8 cellular contexts compared by ENCODE assay signal in genomic region chr6:46781478-46782378, GRCh38. TPM values are rescaled to one million over a fixed set of nuclear protein-coding genes. Genes with fewer than 3 reads are reported as not detected.
A peak's percentile ranks its signal among the peaks of the same experiment; 100 is the strongest.
DNase-seq lines count a peak whose midpoint lies in the region; ATAC-seq and TF ChIP-seq lines count a peak whose summit lies in the region.

No MANE protein-coding gene starts in this region.

- H3K36me3 Mint-ChIP-seq in CD14-positive monocyte, result no peaks in the 10 kb centered on the region
- no peaks in the 10 kb centered on the region for H3K36me3 Mint-ChIP-seq in stimulated activated memory B cell treated with anti-CD40 and anti-IgM and Interleukin-4, amounts not matched to agents 10 μg/mL and 1 μg/mL and 100 μg/mL, for 72 hours

- no peaks in the 10 kb centered on the region for H3K4me1 ChIP-seq in adipocyte (ENCODE audit: control insufficient read depth, insufficient read depth, low read length)

- TF ChIP-seq CTCF in CD14-positive monocyte (IDR thresholded peaks at IDR 0.05) (peak; percentile 82), GM20000 (IDR thresholded peaks at IDR 0.05; ENCODE audit: extremely low read depth, missing control alignments) (peak; percentile 22)

- H3K27me3 Mint-ChIP-seq in CD14-positive monocyte (ENCODE audit: low read depth in 3 of 3), result peaks cover 0 to 5% (median 0%) of the 10 kb centered on the region in 3 donors
- H3K27me3 Mint-ChIP-seq in stimulated activated memory B cell treated with anti-CD40 and anti-IgM and Interleukin-4, amounts not matched to agents 10 μg/mL and 1 μg/mL and 100 μg/mL, for 72 hours, result no peaks in the 10 kb centered on the region

- DNase-seq in CD14-positive monocyte (ENCODE audit: low spot score), result peak; percentile 58
- peak; percentile 20 for DNase-seq in GM20000 (ENCODE audit: low spot score)
- peak; percentile 53 to 61 for DNase-seq in NCI-H446 (lab: John Stamatoyannopoulos, UW)
- DNase-seq in adipocyte (ENCODE audit: low read depth), result peak; percentile 90
- peak; percentile 9 for DNase-seq in iPS DF 19.7 (ENCODE audit: low read depth, low spot score)
- DNase-seq in stimulated activated CD4-positive, alpha-beta T cell treated with anti-CD3 and anti-CD28 coated beads, Interleukin-1b, Interleukin-23, amount 100 ng/mL, for 48 hours, result peak; percentile 21

- H3K9me3 ChIP-seq in adipocyte (ENCODE audit: control insufficient read depth, low read length), result no peaks in the 10 kb centered on the region

- no peaks in the 10 kb centered on the region for H3K36me3 ChIP-seq in adipocyte (ENCODE audit: control insufficient read depth, insufficient read depth, low read length, severe bottlenecking)

- no peak for ATAC-seq in stimulated activated memory B cell treated with anti-CD40 and anti-IgM and Interleukin-4, amounts not matched to agents 10 μg/mL and 1 μg/mL and 100 μg/mL, for 72 hours
- ATAC-seq in GM21515 (IDR thresholded peaks at IDR 0.05; ENCODE audit: unreplicated experiment), result no peak

- H3K4me3 Mint-ChIP-seq in CD14-positive monocyte, result no peak overlapping the region
- no peak overlapping the region for H3K4me3 Mint-ChIP-seq in stimulated activated memory B cell treated with anti-CD40 and anti-IgM and Interleukin-4, amounts not matched to agents 10 μg/mL and 1 μg/mL and 100 μg/mL, for 72 hours

- no peak overlapping the region for H3K4me3 ChIP-seq in adipocyte (ENCODE audit: low read length)

- H3K27ac Mint-ChIP-seq in CD14-positive monocyte, result no peak overlapping the region
- no peak overlapping the region for H3K27ac Mint-ChIP-seq in stimulated activated memory B cell treated with anti-CD40 and anti-IgM and Interleukin-4, amounts not matched to agents 10 μg/mL and 1 μg/mL and 100 μg/mL, for 72 hours

- H3K27me3 ChIP-seq in adipocyte (replicated peaks; ENCODE audit: control insufficient read depth, insufficient read depth, low read length), result no peaks in the 10 kb centered on the region

- peaks cover 7% of the 10 kb centered on the region for H3K4me1 Mint-ChIP-seq in CD14-positive monocyte
- H3K4me1 Mint-ChIP-seq in stimulated activated memory B cell treated with anti-CD40 and anti-IgM and Interleukin-4, amounts not matched to agents 10 μg/mL and 1 μg/mL and 100 μg/mL, for 72 hours, result no peaks in the 10 kb centered on the region

- no peak overlapping the region for H3K9ac ChIP-seq in adipocyte (ENCODE audit: low read length)

- intact Hi-C loops in CD14-positive monocyte (cut with micrococcal nuclease), result loop anchor here (2.0 kb wide), 1 partner anchor 77 kb away; no protein-coding TSS in a partner anchor

- H3K9me3 Mint-ChIP-seq in CD14-positive monocyte, result no peaks in the 10 kb centered on the region
- H3K9me3 Mint-ChIP-seq in stimulated activated memory B cell treated with anti-CD40 and anti-IgM and Interleukin-4, amounts not matched to agents 10 μg/mL and 1 μg/mL and 100 μg/mL, for 72 hours, result no peaks in the 10 kb centered on the region

RNA-seq across cellular contexts. Expression of gene MEP1A, which starts 11.5 kb away (rescaled TPM):
- polyA plus RNA-seq in CD14-positive monocyte, result under 1 TPM; 0.05 to 0.10 TPM

RNA-seq across cellular contexts. Expression of gene ANKRD66, which starts 35.0 kb away (rescaled TPM):
- polyA plus RNA-seq in CD14-positive monocyte, result not detected

RNA-seq across cellular contexts. Expression of gene PLA2G7, which starts 46.6 kb away (rescaled TPM):
- polyA plus RNA-seq in CD14-positive monocyte, result 10 to 100 TPM; 24.4 to 53.5 TPM

Comparison
In these comparisons a context has a peak if more than half of its experiments do, and no peak if none do; other contexts are left out.
1. DNase-seq: peak in every context shown above with its lines; median percentile 90 in adipocyte; 58 in CD14-positive monocyte; 57 in NCI-H446; 21 in stimulated activated CD4-positive, alpha-beta T cell treated with anti-CD3 and anti-CD28 coated beads, Interleukin-1b, Interleukin-23, amount 100 ng/mL, for 48 hours; 20 in GM20000; 9 in iPS DF 19.7.